ENCODE assay signal across 1 cellular context in genomic region chr20:650281-650680, GRCh38.
TF ChIP-seq lines count a peak whose summit lies in the region.

No MANE protein-coding gene starts in this region.

TF ChIP-seq in HepG2, 621 proteins besides CTCF, POLR2A, EP300 and RAD21:
- TF ChIP-seq HIVEP1 (CRISPR knock-in tag; IDR thresholded peaks at IDR 0.05) (no peak), ZNF367 (CRISPR knock-in tag; IDR thresholded peaks at IDR 0.05; ENCODE audit: borderline replicate concordance) (no peak), ZC3H13 (CRISPR knock-in tag; IDR thresholded peaks at IDR 0.05) (no peak), TEAD2 (CRISPR knock-in tag; IDR thresholded peaks at IDR 0.05) (no peak), JARID2 (CRISPR knock-in tag; IDR thresholded peaks at IDR 0.05; ENCODE audit: insufficient replicate concordance) (no peak), HIC2 (CRISPR knock-in tag; IDR thresholded peaks at IDR 0.05; ENCODE audit: low read depth) (no peak), ZNF207 (IDR thresholded peaks at IDR 0.05; ENCODE audit: borderline replicate concordance) (no peak), HOXD1 (CRISPR knock-in tag; IDR thresholded peaks at IDR 0.05) (no peak), MAFK (conservative IDR thresholded peaks at IDR 0.05 in 1 of 2, IDR thresholded peaks at IDR 0.05 in 1 of 2; ENCODE audit: low read length in 2 of 2) (peak; percentile 15 to 18; a peak in 2 of 4 replicates), GZF1 (CRISPR knock-in tag; IDR thresholded peaks at IDR 0.05) (no peak), TBL1XR1 (IDR thresholded peaks at IDR 0.05; ENCODE audit: borderline replicate concordance, low read length, partially characterized antibody) (no peak), ZSCAN9 (CRISPR knock-in tag; IDR thresholded peaks at IDR 0.05; ENCODE audit: borderline replicate concordance) (no peak), THAP7 (CRISPR knock-in tag; IDR thresholded peaks at IDR 0.05) (0 out of 2 replicates have a peak, but pooled peaks have one; percentile 33), ZNF430 (CRISPR knock-in tag; IDR thresholded peaks at IDR 0.05) (no peak), ZNF607 (CRISPR knock-in tag; IDR thresholded peaks at IDR 0.05; ENCODE audit: borderline replicate concordance) (no peak), THAP11 (CRISPR knock-in tag; IDR thresholded peaks at IDR 0.05) (no peak), TRIM24 (CRISPR knock-in tag; IDR thresholded peaks at IDR 0.05) (no peak), MAFF (IDR thresholded peaks at IDR 0.05; ENCODE audit: low read depth, low read length) (0 out of 2 replicates have a peak, but pooled peaks have one; percentile 3), ZNF12 (CRISPR knock-in tag; IDR thresholded peaks at IDR 0.05) (no peak), FOSL2 (CRISPR knock-in tag; IDR thresholded peaks at IDR 0.05) (no peak), KLF15 (CRISPR knock-in tag; IDR thresholded peaks at IDR 0.05; ENCODE audit: borderline replicate concordance) (no peak), ZNF10 (CRISPR knock-in tag; IDR thresholded peaks at IDR 0.05; ENCODE audit: borderline replicate concordance, low read depth) (no peak), ZNF761 (CRISPR knock-in tag; conservative IDR thresholded peaks at IDR 0.05) (no peak), XRCC5 (optimal IDR thresholded peaks at IDR 0.05; ENCODE audit: low read length) (no peak), BRD4 (CRISPR knock-in tag; IDR thresholded peaks at IDR 0.05) (no peak), PHF21A (CRISPR knock-in tag; IDR thresholded peaks at IDR 0.05) (no peak), HNRNPL (IDR thresholded peaks at IDR 0.05; ENCODE audit: low read depth, low read length) (no peak), EED (CRISPR knock-in tag; IDR thresholded peaks at IDR 0.05) (peak; percentile 56; the same call in 1 of the 2 replicates), ZBTB7A (CRISPR knock-in tag; IDR thresholded peaks at IDR 0.05) (no peak), THYN1 (CRISPR knock-in tag; IDR thresholded peaks at IDR 0.05; ENCODE audit: borderline replicate concordance, low read depth) (no peak), DDIT3 (CRISPR knock-in tag; IDR thresholded peaks at IDR 0.05) (no peak), SYNCRIP (IDR thresholded peaks at IDR 0.05; ENCODE audit: insufficient read depth, low read depth, low read length) (no peak), YEATS4 (CRISPR knock-in tag; IDR thresholded peaks at IDR 0.05; ENCODE audit: borderline replicate concordance) (no peak), MIXL1 (CRISPR knock-in tag; IDR thresholded peaks at IDR 0.05) (no peak)
- TF ChIP-seq, protein P1, sequence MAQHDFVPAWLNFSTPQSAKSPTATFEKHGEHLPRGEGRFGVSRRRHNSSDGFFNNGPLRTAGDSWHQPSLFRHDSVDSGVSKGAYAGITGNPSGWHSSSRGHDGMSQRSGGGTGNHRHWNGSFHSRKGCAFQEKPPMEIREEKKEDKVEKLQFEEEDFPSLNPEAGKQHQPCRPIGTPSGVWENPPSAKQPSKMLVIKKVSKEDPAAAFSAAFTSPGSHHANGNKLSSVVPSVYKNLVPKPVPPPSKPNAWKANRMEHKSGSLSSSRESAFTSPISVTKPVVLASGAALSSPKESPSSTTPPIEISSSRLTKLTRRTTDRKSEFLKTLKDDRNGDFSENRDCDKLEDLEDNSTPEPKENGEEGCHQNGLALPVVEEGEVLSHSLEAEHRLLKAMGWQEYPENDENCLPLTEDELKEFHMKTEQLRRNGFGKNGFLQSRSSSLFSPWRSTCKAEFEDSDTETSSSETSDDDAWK (CRISPR knock-in tag; IDR thresholded peaks at IDR 0.05), result no peak
- TF ChIP-seq, protein P2, sequence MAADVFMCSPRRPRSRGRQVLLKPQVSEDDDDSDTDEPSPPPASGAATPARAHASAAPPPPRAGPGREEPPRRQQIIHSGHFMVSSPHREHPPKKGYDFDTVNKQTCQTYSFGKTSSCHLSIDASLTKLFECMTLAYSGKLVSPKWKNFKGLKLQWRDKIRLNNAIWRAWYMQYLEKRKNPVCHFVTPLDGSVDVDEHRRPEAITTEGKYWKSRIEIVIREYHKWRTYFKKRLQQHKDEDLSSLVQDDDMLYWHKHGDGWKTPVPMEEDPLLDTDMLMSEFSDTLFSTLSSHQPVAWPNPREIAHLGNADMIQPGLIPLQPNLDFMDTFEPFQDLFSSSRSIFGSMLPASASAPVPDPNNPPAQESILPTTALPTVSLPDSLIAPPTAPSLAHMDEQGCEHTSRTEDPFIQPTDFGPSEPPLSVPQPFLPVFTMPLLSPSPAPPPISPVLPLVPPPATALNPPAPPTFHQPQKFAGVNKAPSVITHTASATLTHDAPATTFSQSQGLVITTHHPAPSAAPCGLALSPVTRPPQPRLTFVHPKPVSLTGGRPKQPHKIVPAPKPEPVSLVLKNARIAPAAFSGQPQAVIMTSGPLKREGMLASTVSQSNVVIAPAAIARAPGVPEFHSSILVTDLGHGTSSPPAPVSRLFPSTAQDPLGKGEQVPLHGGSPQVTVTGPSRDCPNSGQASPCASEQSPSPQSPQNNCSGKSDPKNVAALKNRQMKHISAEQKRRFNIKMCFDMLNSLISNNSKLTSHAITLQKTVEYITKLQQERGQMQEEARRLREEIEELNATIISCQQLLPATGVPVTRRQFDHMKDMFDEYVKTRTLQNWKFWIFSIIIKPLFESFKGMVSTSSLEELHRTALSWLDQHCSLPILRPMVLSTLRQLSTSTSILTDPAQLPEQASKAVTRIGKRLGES (CRISPR knock-in tag; IDR thresholded peaks at IDR 0.05; ENCODE audit: borderline replicate concordance), result no peak
TF ChIP-seq in HepG2: peak in this region for 4.
